In the genomic region with DNA sequence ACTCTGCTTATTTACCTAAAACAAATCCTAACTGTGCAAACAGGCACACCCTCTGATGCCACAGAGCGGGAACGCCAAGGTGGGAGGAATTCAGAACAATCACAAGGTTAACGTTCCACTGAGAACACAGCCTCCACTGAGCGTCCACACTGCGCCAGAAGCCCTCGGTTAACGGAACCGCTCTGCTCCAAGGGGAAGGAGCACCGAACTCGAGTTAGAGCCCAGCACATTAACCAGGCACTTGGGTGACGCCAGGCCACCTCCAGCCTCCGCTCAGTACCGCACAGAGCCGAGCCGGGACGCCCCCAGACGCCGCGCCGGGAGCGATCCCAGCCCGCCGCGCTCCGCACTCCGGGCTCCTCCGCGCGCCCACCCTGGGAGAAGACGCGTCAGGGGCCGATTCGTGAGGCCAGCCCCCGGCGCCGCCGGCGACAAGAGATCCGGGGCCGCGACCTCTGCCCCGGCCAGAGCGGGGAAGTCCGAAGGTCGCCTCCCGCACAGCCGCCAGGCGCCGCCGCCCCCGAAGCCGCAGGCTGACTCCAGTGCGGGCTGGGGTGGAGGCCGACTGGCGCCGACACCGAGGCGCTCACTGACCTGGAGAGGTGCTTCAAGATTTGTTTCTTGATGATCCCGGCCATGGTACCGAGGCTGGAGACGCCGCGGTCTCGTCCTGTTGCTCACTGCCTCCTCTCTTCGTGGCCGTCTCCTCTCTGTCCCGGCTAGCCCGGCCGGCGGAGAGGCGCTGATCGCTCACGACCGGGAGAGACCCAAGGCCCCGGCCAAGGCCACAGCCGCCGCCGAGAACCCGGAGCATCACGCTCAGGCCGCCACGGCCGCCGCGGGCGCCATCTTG, we compare ENCODE assay signal across 1 cellular context.
TF ChIP-seq lines count a peak whose summit lies in the region.

No MANE protein-coding gene starts in this region.

TF ChIP-seq in HepG2, 621 proteins besides CTCF, POLR2A, EP300 and RAD21 (continued from another document and continues in another):
- TF ChIP-seq, protein P1, sequence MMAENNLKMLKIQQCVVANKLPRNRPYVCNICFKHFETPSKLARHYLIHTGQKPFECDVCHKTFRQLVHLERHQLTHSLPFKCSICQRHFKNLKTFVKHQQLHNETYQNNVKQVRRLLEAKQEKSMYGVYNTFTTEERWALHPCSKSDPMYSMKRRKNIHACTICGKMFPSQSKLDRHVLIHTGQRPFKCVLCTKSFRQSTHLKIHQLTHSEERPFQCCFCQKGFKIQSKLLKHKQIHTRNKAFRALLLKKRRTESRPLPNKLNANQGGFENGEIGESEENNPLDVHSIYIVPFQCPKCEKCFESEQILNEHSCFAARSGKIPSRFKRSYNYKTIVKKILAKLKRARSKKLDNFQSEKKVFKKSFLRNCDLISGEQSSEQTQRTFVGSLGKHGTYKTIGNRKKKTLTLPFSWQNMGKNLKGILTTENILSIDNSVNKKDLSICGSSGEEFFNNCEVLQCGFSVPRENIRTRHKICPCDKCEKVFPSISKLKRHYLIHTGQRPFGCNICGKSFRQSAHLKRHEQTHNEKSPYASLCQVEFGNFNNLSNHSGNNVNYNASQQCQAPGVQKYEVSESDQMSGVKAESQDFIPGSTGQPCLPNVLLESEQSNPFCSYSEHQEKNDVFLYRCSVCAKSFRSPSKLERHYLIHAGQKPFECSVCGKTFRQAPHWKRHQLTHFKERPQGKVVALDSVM (CRISPR knock-in tag; IDR thresholded peaks at IDR 0.05) = peak; percentile 72
- TF ChIP-seq ZNF841 (CRISPR knock-in tag; IDR thresholded peaks at IDR 0.05; ENCODE audit: borderline replicate concordance) (no peak), AHDC1 (CRISPR knock-in tag; IDR thresholded peaks at IDR 0.05; ENCODE audit: borderline replicate concordance) (0 out of 2 replicates have a peak, but pooled peaks have one; percentile 24), ZNF639 (CRISPR knock-in tag; conservative IDR thresholded peaks at IDR 0.05) (0 out of 2 replicates have a peak, but pooled peaks have one; percentile 37), ZNF710 (CRISPR knock-in tag; IDR thresholded peaks at IDR 0.05; ENCODE audit: borderline replicate concordance) (no peak), PAF1 (CRISPR knock-in tag; IDR thresholded peaks at IDR 0.05) (no peak), ZNF674 (CRISPR knock-in tag; IDR thresholded peaks at IDR 0.05; ENCODE audit: low read depth) (no peak), ZNF33B (CRISPR knock-in tag; IDR thresholded peaks at IDR 0.05) (no peak), GABPB1 (CRISPR knock-in tag; IDR thresholded peaks at IDR 0.05) (peak; percentile 65; the same call in 1 of the 2 replicates), ATAD3A (CRISPR knock-in tag; IDR thresholded peaks at IDR 0.05) (no peak), STAT6 (CRISPR knock-in tag; IDR thresholded peaks at IDR 0.05; ENCODE audit: borderline replicate concordance) (0 out of 2 replicates have a peak, but pooled peaks have one; percentile 17), TERF1 (CRISPR knock-in tag; IDR thresholded peaks at IDR 0.05) (no peak), ZSCAN9 (CRISPR knock-in tag; IDR thresholded peaks at IDR 0.05; ENCODE audit: borderline replicate concordance) (no peak), ZIK1 (CRISPR knock-in tag; IDR thresholded peaks at IDR 0.05; ENCODE audit: borderline replicate concordance, low read depth) (no peak), CAMTA2 (CRISPR knock-in tag; IDR thresholded peaks at IDR 0.05; ENCODE audit: borderline replicate concordance) (peak; percentile 74; the same call in 1 of the 2 replicates), HNF1B (CRISPR knock-in tag; IDR thresholded peaks at IDR 0.05) (no peak)
- TF ChIP-seq, protein P2, sequence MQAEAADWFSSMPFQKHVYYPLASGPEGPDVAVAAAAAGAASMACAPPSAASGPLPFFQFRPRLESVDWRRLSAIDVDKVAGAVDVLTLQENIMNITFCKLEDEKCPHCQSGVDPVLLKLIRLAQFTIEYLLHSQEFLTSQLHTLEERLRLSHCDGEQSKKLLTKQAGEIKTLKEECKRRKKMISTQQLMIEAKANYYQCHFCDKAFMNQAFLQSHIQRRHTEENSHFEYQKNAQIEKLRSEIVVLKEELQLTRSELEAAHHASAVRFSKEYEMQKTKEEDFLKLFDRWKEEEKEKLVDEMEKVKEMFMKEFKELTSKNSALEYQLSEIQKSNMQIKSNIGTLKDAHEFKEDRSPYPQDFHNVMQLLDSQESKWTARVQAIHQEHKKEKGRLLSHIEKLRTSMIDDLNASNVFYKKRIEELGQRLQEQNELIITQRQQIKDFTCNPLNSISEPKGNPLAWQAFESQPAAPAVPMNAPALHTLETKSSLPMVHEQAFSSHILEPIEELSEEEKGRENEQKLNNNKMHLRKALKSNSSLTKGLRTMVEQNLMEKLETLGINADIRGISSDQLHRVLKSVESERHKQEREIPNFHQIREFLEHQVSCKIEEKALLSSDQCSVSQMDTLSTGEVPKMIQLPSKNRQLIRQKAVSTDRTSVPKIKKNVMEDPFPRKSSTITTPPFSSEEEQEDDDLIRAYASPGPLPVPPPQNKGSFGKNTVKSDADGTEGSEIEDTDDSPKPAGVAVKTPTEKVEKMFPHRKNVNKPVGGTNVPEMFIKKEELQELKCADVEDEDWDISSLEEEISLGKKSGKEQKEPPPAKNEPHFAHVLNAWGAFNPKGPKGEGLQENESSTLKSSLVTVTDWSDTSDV (CRISPR knock-in tag; IDR thresholded peaks at IDR 0.05) = 0 out of 2 replicates have a peak, but pooled peaks have one; percentile 69
- TF ChIP-seq, protein P3, sequence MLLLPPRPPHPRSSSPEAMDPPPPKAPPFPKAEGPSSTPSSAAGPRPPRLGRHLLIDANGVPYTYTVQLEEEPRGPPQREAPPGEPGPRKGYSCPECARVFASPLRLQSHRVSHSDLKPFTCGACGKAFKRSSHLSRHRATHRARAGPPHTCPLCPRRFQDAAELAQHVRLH (CRISPR knock-in tag; IDR thresholded peaks at IDR 0.05; ENCODE audit: borderline replicate concordance, low read depth) = peak; percentile 52; the same call in 1 of the 2 replicates
- TF ChIP-seq, protein P4, sequence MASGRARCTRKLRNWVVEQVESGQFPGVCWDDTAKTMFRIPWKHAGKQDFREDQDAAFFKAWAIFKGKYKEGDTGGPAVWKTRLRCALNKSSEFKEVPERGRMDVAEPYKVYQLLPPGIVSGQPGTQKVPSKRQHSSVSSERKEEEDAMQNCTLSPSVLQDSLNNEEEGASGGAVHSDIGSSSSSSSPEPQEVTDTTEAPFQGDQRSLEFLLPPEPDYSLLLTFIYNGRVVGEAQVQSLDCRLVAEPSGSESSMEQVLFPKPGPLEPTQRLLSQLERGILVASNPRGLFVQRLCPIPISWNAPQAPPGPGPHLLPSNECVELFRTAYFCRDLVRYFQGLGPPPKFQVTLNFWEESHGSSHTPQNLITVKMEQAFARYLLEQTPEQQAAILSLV (CRISPR knock-in tag; IDR thresholded peaks at IDR 0.05; ENCODE audit: borderline replicate concordance) = no peak; the same call in 1 of the 2 replicates
